ENCODE assay signal across 21 cellular contexts in the genomic region with DNA sequence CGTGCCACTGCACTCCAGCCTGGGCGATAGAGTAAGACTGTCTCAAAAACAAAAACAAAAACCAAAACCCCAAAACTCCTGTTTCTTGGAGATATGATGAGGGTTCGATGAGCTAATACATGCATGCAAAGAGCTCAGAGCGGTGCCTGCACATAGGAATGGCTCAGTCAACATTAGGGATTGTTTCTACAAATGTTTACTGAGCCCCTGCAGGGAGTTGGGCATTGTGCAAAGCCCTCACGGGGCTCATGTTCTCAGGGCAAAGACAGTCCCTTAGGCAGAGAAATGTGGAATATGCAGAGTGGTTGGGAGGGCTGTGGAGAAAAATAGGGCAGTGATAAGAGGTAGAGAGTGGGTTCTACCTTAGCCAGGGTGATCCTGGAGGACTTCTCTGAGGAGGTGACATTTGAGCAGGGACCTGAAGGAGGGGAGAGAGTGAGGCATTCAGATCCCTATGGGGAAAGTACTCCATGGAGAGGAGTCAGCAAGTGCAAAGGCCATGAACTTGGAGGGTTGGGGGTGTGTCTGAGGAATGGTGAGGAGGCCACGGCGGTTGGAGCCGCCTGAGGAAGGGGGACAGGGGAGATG. TPM values are rescaled to one million over a fixed set of nuclear protein-coding genes. Genes with fewer than 3 reads are reported as not detected.
DNase-seq lines count a peak whose midpoint lies in the region; ATAC-seq, FAIRE-seq and TF ChIP-seq lines count a peak whose summit lies in the region.
"Had no signal": no experiment of that assay in that cellular context is flagged by ENCODE, and none has a peak within 500 bp of the region (broad histone marks: within the 10 kb centered on the region; RNA-seq: fewer than 3 reads in every experiment).

No MANE protein-coding gene starts in this region.

- peaks cover 2% of the 10 kb centered on the region for H3K4me1 Mint-ChIP-seq in activated CD4-positive, alpha-beta T cell treated with anti-CD3 and anti-CD28 coated beads, Interleukin-2, amount 10 ng/mL, durations not matched to agents 7 days and 5 days
- peaks cover 4% of the 10 kb centered on the region for H3K4me1 Mint-ChIP-seq in activated T-helper 17 cell treated with anti-CD3 and anti-CD28 coated beads, Interleukin-2, amount 50 U/mL, for 72 hours
- H3K4me1 Mint-ChIP-seq in neural progenitor cell: no peaks in the 10 kb centered on the region
- H3K4me1 Mint-ChIP-seq: GM23338 had no signal

- ATAC-seq in activated T-helper 17 cell treated with anti-CD3 and anti-CD28 coated beads, Interleukin-2, amount 50 U/mL, for 72 hours (replicated peaks): no peak
- ATAC-seq in HG02884 (IDR thresholded peaks at IDR 0.05; ENCODE audit: unreplicated experiment): no peak
- ATAC-seq: GM23338 had no signal

- H3K79me2 ChIP-seq in neural progenitor cell (ENCODE audit: low read depth): no peaks in the 10 kb centered on the region

- peak overlapping the region; percentile 19 for H3K27ac Mint-ChIP-seq in activated CD4-positive, alpha-beta T cell treated with anti-CD3 and anti-CD28 coated beads, Interleukin-2, amount 10 ng/mL, durations not matched to agents 7 days and 5 days
- peak overlapping the region; percentile 39 for H3K27ac Mint-ChIP-seq in activated T-helper 17 cell treated with anti-CD3 and anti-CD28 coated beads, Interleukin-2, amount 50 U/mL, for 72 hours
- H3K27ac Mint-ChIP-seq in neural progenitor cell: no peak overlapping the region
- H3K27ac Mint-ChIP-seq: GM23338, HFFc6 had no signal

- no peak overlapping the region for H3K4me3 Mint-ChIP-seq in activated CD4-positive, alpha-beta T cell treated with anti-CD3 and anti-CD28 coated beads, Interleukin-2, amount 10 ng/mL, durations not matched to agents 7 days and 5 days
- no peak overlapping the region for H3K4me3 Mint-ChIP-seq in activated T-helper 17 cell treated with anti-CD3 and anti-CD28 coated beads, Interleukin-2, amount 50 U/mL, for 72 hours
- peak overlapping the region; percentile 69 for H3K4me3 Mint-ChIP-seq in neural progenitor cell
- H3K4me3 Mint-ChIP-seq: GM23338, HFFc6 had no signal

- no peaks in the 10 kb centered on the region for H3K9me3 ChIP-seq in neural progenitor cell (ENCODE audit: low read depth)
- no peaks in the 10 kb centered on the region for H3K9me3 ChIP-seq in kidney (ENCODE audit: control insufficient read depth in 1 of 2, low read length in 2 of 2)

- H3K36me3 Mint-ChIP-seq in activated CD4-positive, alpha-beta T cell treated with anti-CD3 and anti-CD28 coated beads, Interleukin-2, amount 10 ng/mL, durations not matched to agents 7 days and 5 days (ENCODE audit: low read depth): no peaks in the 10 kb centered on the region
- H3K36me3 Mint-ChIP-seq in activated T-helper 17 cell treated with anti-CD3 and anti-CD28 coated beads, Interleukin-2, amount 50 U/mL, for 72 hours (ENCODE audit: low read depth): no peaks in the 10 kb centered on the region
- H3K36me3 Mint-ChIP-seq in neural progenitor cell: no peaks in the 10 kb centered on the region

- H4K20me1 ChIP-seq in neural progenitor cell (ENCODE audit: low read depth): no peaks in the 10 kb centered on the region

- H3K27me3 ChIP-seq in H7 (ENCODE audit: control insufficient read depth, insufficient read depth, low read length): no peaks in the 10 kb centered on the region
- H3K27me3 ChIP-seq in neural progenitor cell: peaks cover 6% of the 10 kb centered on the region
- H3K27me3 ChIP-seq: BLaER1 treated with 17β-estradiol and CSF1 and Interleukin-3, amounts not matched to agents 10 nM and 100 nM had no signal

- H3K9ac ChIP-seq in neural progenitor cell (no peak overlapping the region), kidney (ENCODE audit: low read length in 2 of 2) (no peak overlapping the region)
- H3K9ac ChIP-seq: BLaER1 treated with 17β-estradiol and CSF1 and Interleukin-3, amounts not matched to agents 10 nM and 100 nM; KMS-11 had no signal

- H3K9me3 Mint-ChIP-seq in activated CD4-positive, alpha-beta T cell treated with anti-CD3 and anti-CD28 coated beads, Interleukin-2, amount 10 ng/mL, durations not matched to agents 7 days and 5 days: no peaks in the 10 kb centered on the region
- H3K9me3 Mint-ChIP-seq in activated T-helper 17 cell treated with anti-CD3 and anti-CD28 coated beads, Interleukin-2, amount 50 U/mL, for 72 hours: no peaks in the 10 kb centered on the region
- peaks cover 21% of the 10 kb centered on the region for H3K9me3 Mint-ChIP-seq in neural progenitor cell
- H3K9me3 Mint-ChIP-seq: HFFc6 had no signal

- intact Hi-C loops in kidney (cut with DNase I): no loop called here

- H3K4me3 ChIP-seq in H7 (ENCODE audit: insufficient read depth, low read depth, low read length) (no peak overlapping the region), neural progenitor cell (no peak overlapping the region), kidney (ENCODE audit: low read length in 2 of 2) (no peak overlapping the region)
- H3K4me3 ChIP-seq: BLaER1 treated with 17β-estradiol and CSF1 and Interleukin-3, amounts not matched to agents 10 nM and 100 nM; GM23338 had no signal

- H3F3A ChIP-seq in neural progenitor cell (ENCODE audit: low read depth): peaks cover 5% of the 10 kb centered on the region

- H3K36me3 ChIP-seq in H7 (replicated peaks; ENCODE audit: control insufficient read depth, insufficient read depth, low read length) (no peaks in the 10 kb centered on the region), neural progenitor cell (no peaks in the 10 kb centered on the region), kidney (ENCODE audit: control insufficient read depth in 1 of 2, insufficient read depth in 2 of 2, low read length in 2 of 2) (no peaks in the 10 kb centered on the region)
- H3K36me3 ChIP-seq: BLaER1 treated with 17β-estradiol and CSF1 and Interleukin-3, amounts not matched to agents 10 nM and 100 nM had no signal

- TF ChIP-seq CTCF in neural progenitor cell (IDR thresholded peaks at IDR 0.05): no peak
- TF ChIP-seq CTCF in kidney (IDR thresholded peaks at IDR 0.05; ENCODE audit: borderline replicate concordance, extremely low read depth, insufficient read depth): no peak

- H3K27me3 Mint-ChIP-seq in activated CD4-positive, alpha-beta T cell treated with anti-CD3 and anti-CD28 coated beads, Interleukin-2, amount 10 ng/mL, durations not matched to agents 7 days and 5 days: peaks cover 26% of the 10 kb centered on the region
- peaks cover 19% of the 10 kb centered on the region for H3K27me3 Mint-ChIP-seq in activated T-helper 17 cell treated with anti-CD3 and anti-CD28 coated beads, Interleukin-2, amount 50 U/mL, for 72 hours
- H3K27me3 Mint-ChIP-seq in neural progenitor cell (ENCODE audit: insufficient read depth, low read depth): peaks cover 29% of the 10 kb centered on the region

- POLR2A ChIA-PET in activated CD4-positive, alpha-beta T cell treated with anti-CD3 and anti-CD28 coated beads, Interleukin-2, amount 10 ng/mL, durations not matched to agents 7 days and 5 days (lab: Charles Lee): no interaction called here

- H3K4me2 ChIP-seq in neural progenitor cell: no peak overlapping the region
- H3K4me2 ChIP-seq: GM23338, KMS-11 had no signal

- H3K4me1 ChIP-seq in neural progenitor cell: no peaks in the 10 kb centered on the region
- no peaks in the 10 kb centered on the region for H3K4me1 ChIP-seq in kidney (ENCODE audit: control insufficient read depth in 1 of 2, insufficient read depth in 1 of 2, low read depth in 1 of 2, low read length in 2 of 2)

- FAIRE-seq in kidney (lab: Jason Lieb, UNC): no peak
- FAIRE-seq: GM12892 had no signal

- H3K27ac ChIP-seq in neural progenitor cell: no peak overlapping the region
- no peak overlapping the region for H3K27ac ChIP-seq in kidney (ENCODE audit: low read depth in 2 of 2, low read length in 2 of 2)
- H3K27ac ChIP-seq: BLaER1 treated with 17β-estradiol and CSF1 and Interleukin-3, amounts not matched to agents 10 nM and 100 nM; KMS-11 had no signal

- no peak for DNase-seq in activated CD4-positive, alpha-beta T cell treated with anti-CD3 and anti-CD28 coated beads, Interleukin-2, amount 10 ng/mL, durations not matched to agents 7 days and 5 days
- DNase-seq in activated CD4-positive, alpha-beta T cell treated with anti-CD3 and anti-CD28 coated beads for 1 hour: no peak
- DNase-seq in H7 (peak; percentile 19), neural progenitor cell (ENCODE audit: low spot score) (no peak), medulla oblongata (ENCODE audit: extremely low spot score) (no peak), kidney (no peak)
- DNase-seq: DMS 273 treated with DMSO at 0.1 percent for 48 hours; HFFc6; NCI-H1105; NCI-H187; NCI-H226; NCI-H524 treated with DMSO at 0.1 percent for 48 hours; NK-92 treated with Interleukin-12 subunit alpha and Interleukin-12 subunit beta, amount 100 ng/mL, for 24 hours; SHP77 treated with DMSO at 0.1 percent for 48 hours had no signal

- CTCF ChIA-PET in activated CD4-positive, alpha-beta T cell treated with anti-CD3 and anti-CD28 coated beads, Interleukin-2, amount 10 ng/mL, durations not matched to agents 7 days and 5 days (lab: Charles Lee): interaction anchor here (1.0 to 2.3 kb wide), 5 partner anchors 12 to 275 kb away, joined by 3 to 25 read pairs (median 8); a partner anchor contains a TSS

- H2AFZ ChIP-seq in neural progenitor cell (replicated peaks): no peak overlapping the region
- H2AFZ ChIP-seq: GM23338 had no signal

RNA-seq across cellular contexts. Expression of a gene that starts 1.5 kb away (rescaled TPM):
- total RNA-seq in activated CD4-positive, alpha-beta T cell treated with anti-CD3 and anti-CD28 coated beads, Interleukin-2, amount 10 ng/mL, durations not matched to agents 7 days and 5 days: not detected
- total RNA-seq in H7 (2014; rRNA removed; shearing (Covaris generic)): 6.2 and 7.5 TPM in 2 replicates
- 1 to 10 TPM in 1 of 2 donors, under 1 TPM in 1; 0.35 to 8.2 TPM for total RNA-seq in activated T-helper 17 cell treated with anti-CD3 and anti-CD28 coated beads, Interleukin-2, amount 50 U/mL, for 72 hours
- total RNA-seq in neural progenitor cell (ENCODE audit: low replicate concordance) (1.5 and 3.9 TPM in 2 replicates), kidney (105 TPM)
- 19.4 TPM for polyA plus RNA-seq in kidney (ENCODE audit: insufficient read depth, low read depth, low replicate concordance)
- total RNA-seq: OCI-LY7 had no signal

RNA-seq across cellular contexts. Expression of a gene that starts 33.6 kb away (rescaled TPM):
- 100 to 1,000 TPM; 368 to 402 TPM for total RNA-seq in activated CD4-positive, alpha-beta T cell treated with anti-CD3 and anti-CD28 coated beads, Interleukin-2, amount 10 ng/mL, durations not matched to agents 7 days and 5 days
- total RNA-seq in H7 (2014; rRNA removed; shearing (Covaris generic)): 155 and 167 TPM in 2 replicates
- 100 to 1,000 TPM; 274 to 467 TPM for total RNA-seq in activated T-helper 17 cell treated with anti-CD3 and anti-CD28 coated beads, Interleukin-2, amount 50 U/mL, for 72 hours
- total RNA-seq in neural progenitor cell (ENCODE audit: low replicate concordance): 101 and 172 TPM in 2 replicates
- 305 TPM for total RNA-seq in kidney
- polyA plus RNA-seq in kidney (ENCODE audit: insufficient read depth, low read depth, low replicate concordance): 258 TPM

Comparison
In these comparisons a context has a peak if more than half of its experiments do, and no peak if none do; other contexts are left out.
1. RNA of a gene that starts 1.5 kb away (total RNA-seq): 105 TPM in kidney (single experiment); 0.35 to 8.2 TPM in activated T-helper 17 cell treated with anti-CD3 and anti-CD28 coated beads, Interleukin-2, amount 50 U/mL, for 72 hours, 6.2 to 7.5 TPM in H7, 1.5 to 3.9 TPM in neural progenitor cell and not detected in activated CD4-positive, alpha-beta T cell treated with anti-CD3 and anti-CD28 coated beads, Interleukin-2, amount 10 ng/mL, durations not matched to agents 7 days and 5 days; every median in the first group is over 10 times any median in the second.